ENCODE assay signal across 13 cellular contexts in the genomic region with DNA sequence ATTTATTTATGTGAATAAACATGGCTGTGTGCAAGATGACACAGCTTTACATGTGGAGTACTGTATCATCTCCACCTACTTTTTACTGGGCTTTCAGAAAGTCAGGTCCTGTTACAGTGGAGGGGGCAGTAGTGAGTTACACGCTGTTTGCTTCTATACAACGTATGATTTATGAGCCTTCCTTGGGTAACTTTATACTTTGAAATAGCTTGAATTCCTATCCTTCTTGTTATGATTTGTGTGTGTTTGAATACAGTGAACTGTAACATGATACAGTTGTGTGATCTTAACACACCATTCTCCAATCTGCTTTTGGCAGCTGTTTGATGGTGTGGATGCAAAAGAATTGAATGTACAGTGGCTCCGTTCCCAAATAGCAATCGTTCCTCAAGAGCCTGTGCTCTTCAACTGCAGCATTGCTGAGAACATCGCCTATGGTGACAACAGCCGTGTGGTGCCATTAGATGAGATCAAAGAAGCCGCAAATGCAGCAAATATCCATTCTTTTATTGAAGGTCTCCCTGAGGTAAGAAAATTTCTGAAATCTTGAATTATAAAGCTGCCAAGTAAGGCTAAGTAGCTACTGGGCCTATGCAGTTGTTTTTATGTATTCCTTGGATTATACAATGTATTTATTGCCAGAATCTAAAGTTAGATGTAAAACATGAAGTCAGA. TPM values are rescaled to one million over a fixed set of nuclear protein-coding genes. Genes with fewer than 3 reads are reported as not detected.
A peak's percentile ranks its signal among the peaks of the same experiment; 100 is the strongest.
DNase-seq lines count a peak whose midpoint lies in the region; ATAC-seq and TF ChIP-seq lines count a peak whose summit lies in the region.
"Had no signal": no experiment of that assay in that cellular context is flagged by ENCODE, and none has a peak within 500 bp of the region (broad histone marks: within the 10 kb centered on the region; RNA-seq: fewer than 3 reads in every experiment).

No MANE protein-coding gene starts in this region.

- no peak overlapping the region for H3K27ac ChIP-seq in CD8-positive, alpha-beta memory T cell (ENCODE audit: low read depth, low read length)
- H3K27ac ChIP-seq: BLaER1 treated with 17β-estradiol and CSF1 and Interleukin-3, amounts not matched to agents 10 nM and 100 nM; pancreas had no signal

- no peaks in the 10 kb centered on the region for H3K36me3 Mint-ChIP-seq in CD8-positive, alpha-beta memory T cell
- H3K36me3 Mint-ChIP-seq: activated naive CD8-positive, alpha-beta T cell had no signal

- H3K27me3 ChIP-seq in BE2C, result peaks cover 14% of the 10 kb centered on the region
- no peaks in the 10 kb centered on the region for H3K27me3 ChIP-seq in CD8-positive, alpha-beta memory T cell (ENCODE audit: insufficient read depth, low read length, poor library complexity, severe bottlenecking)
- H3K27me3 ChIP-seq: BLaER1 treated with 17β-estradiol and CSF1 and Interleukin-3, amounts not matched to agents 10 nM and 100 nM; pancreas had no signal

- CTCF ChIA-PET in CD8-positive, alpha-beta memory T cell (lab: Charles Lee), result no interaction called here

- H3K4me3 ChIP-seq in BE2C (ENCODE audit: low read depth, low read length), result no peak overlapping the region
- H3K4me3 ChIP-seq in epithelial cell of esophagus (ENCODE audit: low read length), result no peak overlapping the region
- H3K4me3 ChIP-seq in CD8-positive, alpha-beta memory T cell (ENCODE audit: low read length), result no peak overlapping the region
- H3K4me3 ChIP-seq: BLaER1 treated with 17β-estradiol and CSF1 and Interleukin-3, amounts not matched to agents 10 nM and 100 nM; pancreas had no signal

- POLR2A ChIA-PET in CD8-positive, alpha-beta memory T cell (lab: Charles Lee), result no interaction called here

- ATAC-seq in HG03469 (IDR thresholded peaks at IDR 0.05; ENCODE audit: unreplicated experiment) (no peak), HG03565 (IDR thresholded peaks at IDR 0.05; ENCODE audit: unreplicated experiment) (no peak)
- ATAC-seq: activated CD4-positive, CD25-positive, alpha-beta regulatory T cell treated with anti-CD3 and anti-CD28 coated beads, Interleukin-2, amount 50 U/mL, for 24 hours; pancreas had no signal

- H3K4me3 Mint-ChIP-seq in CD8-positive, alpha-beta memory T cell, result no peak overlapping the region
- H3K4me3 Mint-ChIP-seq: activated naive CD8-positive, alpha-beta T cell had no signal

- peak; percentile 22; the same call in 1 of the 2 replicates for TF ChIP-seq CTCF in BE2C (IDR thresholded peaks at IDR 0.05; ENCODE audit: low read depth, low read length)
- peak; percentile 27 for TF ChIP-seq CTCF in epithelial cell of esophagus (IDR thresholded peaks at IDR 0.05; ENCODE audit: insufficient read depth, low read depth, low read length, missing control alignments)

- no peaks in the 10 kb centered on the region for H3K9me3 ChIP-seq in BE2C
- H3K9me3 ChIP-seq in CD8-positive, alpha-beta memory T cell (ENCODE audit: low read length), result no peaks in the 10 kb centered on the region
- H3K9me3 ChIP-seq: BLaER1 treated with 17β-estradiol and CSF1 and Interleukin-3, amounts not matched to agents 10 nM and 100 nM; pancreas had no signal

- no peak overlapping the region for H3K27ac Mint-ChIP-seq in CD8-positive, alpha-beta memory T cell
- H3K27ac Mint-ChIP-seq: activated naive CD8-positive, alpha-beta T cell had no signal

- no peaks in the 10 kb centered on the region for H3K4me1 Mint-ChIP-seq in CD8-positive, alpha-beta memory T cell

- no peaks in the 10 kb centered on the region for H3K36me3 ChIP-seq in BE2C
- H3K36me3 ChIP-seq in CD8-positive, alpha-beta memory T cell (ENCODE audit: insufficient read depth, low read length), result no peaks in the 10 kb centered on the region
- H3K36me3 ChIP-seq: BLaER1 treated with 17β-estradiol and CSF1 and Interleukin-3, amounts not matched to agents 10 nM and 100 nM; pancreas had no signal

- no peak for DNase-seq in BE2C
- peak; percentile 30 for DNase-seq in HuH-7 (ENCODE audit: low spot score)
- DNase-seq in NCI-H526 treated with DMSO at 0.1 percent for 48 hours (lab: John Stamatoyannopoulos, UW), result peak; percentile 21
- DNase-seq in epithelial cell of esophagus (ENCODE audit: low read depth), result peak; percentile 12
- DNase-seq in CD8-positive, alpha-beta memory T cell, result no peak
- DNase-seq in activated CD4-positive, alpha-beta T cell treated with anti-CD3 and anti-CD28 coated beads for 48 hours, result no peak
- DNase-seq: islet precursor cell, pancreas had no signal

- no peaks in the 10 kb centered on the region for H3K4me1 ChIP-seq in BE2C
- no peaks in the 10 kb centered on the region for H3K4me1 ChIP-seq in CD8-positive, alpha-beta memory T cell (ENCODE audit: insufficient read depth, low read length)
- H3K4me1 ChIP-seq: BLaER1 treated with 17β-estradiol and CSF1 and Interleukin-3, amounts not matched to agents 10 nM and 100 nM; pancreas had no signal

- H3K9me3 Mint-ChIP-seq in CD8-positive, alpha-beta memory T cell, result peaks cover 0 to 2% (median 0%) of the 10 kb centered on the region in 5 donors

- no peaks in the 10 kb centered on the region for H3K27me3 Mint-ChIP-seq in CD8-positive, alpha-beta memory T cell

RNA-seq across cellular contexts. Expression of a gene that starts 41.6 kb away (rescaled TPM):
- not detected for polyA plus RNA-seq in BE2C (2012; ENCODE audit: insufficient read depth, insufficient read length, low read depth)
- total RNA-seq in CD8-positive, alpha-beta memory T cell, result not detected
- polyA plus RNA-seq in CD8-positive, alpha-beta memory T cell, result not detected
- total RNA-seq: pancreas had no signal
- polyA plus RNA-seq: pancreas had no signal

Comparison
In these comparisons a context has a peak if more than half of its experiments do, and no peak if none do; other contexts are left out.
1. DNase-seq: peak in HuH-7 (single experiment), NCI-H526 treated with DMSO at 0.1 percent for 48 hours (single experiment) and epithelial cell of esophagus (single experiment); none in BE2C (single experiment), CD8-positive, alpha-beta memory T cell (0 of 5) and activated CD4-positive, alpha-beta T cell treated with anti-CD3 and anti-CD28 coated beads for 48 hours (single experiment).